ENCODE assay signal across 8 cellular contexts in the genomic region with DNA sequence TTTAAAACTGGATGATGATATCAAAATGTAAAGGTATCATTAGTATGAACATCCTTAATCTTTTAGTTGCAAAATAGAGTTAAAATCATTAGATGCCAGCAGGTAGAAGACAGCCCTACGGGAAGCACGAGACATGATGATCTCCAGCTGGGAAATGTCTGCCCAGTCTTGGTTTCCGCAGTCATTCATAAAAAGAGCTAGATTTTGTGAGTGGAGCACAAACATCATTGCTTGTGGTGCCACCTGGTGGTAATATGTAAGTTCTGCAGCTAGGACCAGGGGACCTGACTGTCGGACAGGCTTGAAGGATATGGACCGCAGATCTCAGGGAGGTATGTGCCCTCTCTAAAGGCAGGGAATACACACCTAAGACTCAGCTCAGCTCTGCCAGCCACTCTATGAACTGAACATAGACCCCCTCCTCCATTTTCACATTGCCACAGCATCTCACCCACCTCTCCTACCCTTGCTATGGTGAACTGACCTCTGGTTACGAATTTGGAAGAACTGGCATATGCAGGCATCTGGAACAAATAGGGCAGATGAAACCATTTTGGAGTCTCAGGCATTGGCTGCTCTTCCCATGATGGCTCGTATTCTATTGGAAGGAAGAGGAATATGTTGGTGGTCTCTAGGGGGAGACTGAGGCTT. TPM values are rescaled to one million over a fixed set of nuclear protein-coding genes. Genes with fewer than 3 reads are reported as not detected.
DNase-seq lines count a peak whose midpoint lies in the region; ATAC-seq and TF ChIP-seq lines count a peak whose summit lies in the region.

No MANE protein-coding gene starts in this region.

- H3K27me3 ChIP-seq in left lung: peaks cover 7 to 35% of the 10 kb centered on the region in 2 donors

- H3K4me1 ChIP-seq in left lung: peaks cover 4 to 43% of the 10 kb centered on the region in 2 donors

- H3K36me3 ChIP-seq in left lung: no peaks in the 10 kb centered on the region

- H3K4me3 Mint-ChIP-seq in stimulated activated effector memory CD8-positive, alpha-beta T cell treated with anti-CD3 and anti-CD28 coated beads, Interleukin-12 subunit alpha, Interleukin-12 subunit beta, amount 100 ng/mL, for 72 hours: no peak overlapping the region

- TF ChIP-seq CTCF in choroid plexus epithelial cell (conservative IDR thresholded peaks at IDR 0.05; ENCODE audit: low read depth, low read length) (peak; percentile 87), left lung (IDR thresholded peaks at IDR 0.05) (peak; percentile 81 to 94)

- intact Hi-C loops in left lung (cut with DNase I): loop anchor here in 1 of 2 donors (5.0 kb wide), 1 partner anchor 95 kb away; no protein-coding TSS in a partner anchor

- no peak overlapping the region for H3K27ac ChIP-seq in left lung

- H3K4me3 ChIP-seq in choroid plexus epithelial cell (ENCODE audit: low read depth, low read length): no peak overlapping the region
- H3K4me3 ChIP-seq in left lung: no peak overlapping the region

- H3K4me1 Mint-ChIP-seq in stimulated activated effector memory CD8-positive, alpha-beta T cell treated with anti-CD3 and anti-CD28 coated beads, Interleukin-12 subunit alpha, Interleukin-12 subunit beta, amount 100 ng/mL, for 72 hours: peaks cover 84% of the 10 kb centered on the region

- no peaks in the 10 kb centered on the region for H3K9me3 Mint-ChIP-seq in stimulated activated effector memory CD8-positive, alpha-beta T cell treated with anti-CD3 and anti-CD28 coated beads, Interleukin-12 subunit alpha, Interleukin-12 subunit beta, amount 100 ng/mL, for 72 hours

- peaks cover 68% of the 10 kb centered on the region for H3K36me3 Mint-ChIP-seq in stimulated activated effector memory CD8-positive, alpha-beta T cell treated with anti-CD3 and anti-CD28 coated beads, Interleukin-12 subunit alpha, Interleukin-12 subunit beta, amount 100 ng/mL, for 72 hours

- H3K9me3 ChIP-seq in left lung: no peaks in the 10 kb centered on the region

- peak; percentile 55 for ATAC-seq in HG03175 (IDR thresholded peaks at IDR 0.05; ENCODE audit: unreplicated experiment)
- ATAC-seq in left lung: peak; percentile 54
- peak; percentile 61 for ATAC-seq in stimulated activated effector memory CD8-positive, alpha-beta T cell treated with anti-CD3 and anti-CD28 coated beads, Interleukin-12 subunit alpha, Interleukin-12 subunit beta, amount 100 ng/mL, for 72 hours
- ATAC-seq in HG02610 (IDR thresholded peaks at IDR 0.05; ENCODE audit: unreplicated experiment): no peak

- peak overlapping the region; percentile 48 for H3K27ac Mint-ChIP-seq in stimulated activated effector memory CD8-positive, alpha-beta T cell treated with anti-CD3 and anti-CD28 coated beads, Interleukin-12 subunit alpha, Interleukin-12 subunit beta, amount 100 ng/mL, for 72 hours

- peak; percentile 85 for DNase-seq in ELR (ENCODE audit: low read depth)
- peak; percentile 53 for DNase-seq in NCI-H446 treated with DMSO at 0.1 percent for 48 hours (lab: John Stamatoyannopoulos, UW)
- peak in 3 of 4 experiments; percentile 13 to 34 (median 28) for DNase-seq in activated CD4-positive, CD25-positive, alpha-beta regulatory T cell (lab: John Stamatoyannopoulos, UW)
- peak; percentile 90 for DNase-seq in choroid plexus epithelial cell (ENCODE audit: low read depth)
- no peak for DNase-seq in left lung
- DNase-seq in stimulated activated effector memory CD8-positive, alpha-beta T cell treated with anti-CD3 and anti-CD28 coated beads, Interleukin-12 subunit alpha, Interleukin-12 subunit beta, amount 100 ng/mL, for 72 hours (ENCODE audit: low spot score in 2 of 2): peak; percentile 49 to 76

RNA-seq across cellular contexts. Expression of gene FCMR, which starts 9.2 kb away (rescaled TPM):
- total RNA-seq in left lung: 1 to 10 TPM; 2.7 to 6.7 TPM

RNA-seq across cellular contexts. Expression of gene IL24, which starts 15.3 kb away (rescaled TPM):
- under 1 TPM in 1 of 2 donors, not detected in 1; 0.34 TPM for total RNA-seq in left lung

RNA-seq across cellular contexts. Expression of gene PIGR, which starts 33.7 kb away (rescaled TPM):
- 100 to 1,000 TPM; 128 to 587 TPM for total RNA-seq in left lung

RNA-seq across cellular contexts. Expression of gene IL20, which starts 47.1 kb away (rescaled TPM):
- not detected for total RNA-seq in left lung

RNA-seq across cellular contexts. Expression of gene FCAMR, which starts 57.7 kb away (rescaled TPM):
- total RNA-seq in left lung: not detected

Comparison
In these comparisons a context has a peak if more than half of its experiments do, and no peak if none do; other contexts are left out.
1. DNase-seq: peak in ELR (single experiment), NCI-H446 treated with DMSO at 0.1 percent for 48 hours (single experiment), activated CD4-positive, CD25-positive, alpha-beta regulatory T cell (3 of 4), choroid plexus epithelial cell (single experiment) and stimulated activated effector memory CD8-positive, alpha-beta T cell treated with anti-CD3 and anti-CD28 coated beads, Interleukin-12 subunit alpha, Interleukin-12 subunit beta, amount 100 ng/mL, for 72 hours (2 of 2); none in left lung (0 of 2).